ENCODE assay signal across 8 cellular contexts in the genomic region with DNA sequence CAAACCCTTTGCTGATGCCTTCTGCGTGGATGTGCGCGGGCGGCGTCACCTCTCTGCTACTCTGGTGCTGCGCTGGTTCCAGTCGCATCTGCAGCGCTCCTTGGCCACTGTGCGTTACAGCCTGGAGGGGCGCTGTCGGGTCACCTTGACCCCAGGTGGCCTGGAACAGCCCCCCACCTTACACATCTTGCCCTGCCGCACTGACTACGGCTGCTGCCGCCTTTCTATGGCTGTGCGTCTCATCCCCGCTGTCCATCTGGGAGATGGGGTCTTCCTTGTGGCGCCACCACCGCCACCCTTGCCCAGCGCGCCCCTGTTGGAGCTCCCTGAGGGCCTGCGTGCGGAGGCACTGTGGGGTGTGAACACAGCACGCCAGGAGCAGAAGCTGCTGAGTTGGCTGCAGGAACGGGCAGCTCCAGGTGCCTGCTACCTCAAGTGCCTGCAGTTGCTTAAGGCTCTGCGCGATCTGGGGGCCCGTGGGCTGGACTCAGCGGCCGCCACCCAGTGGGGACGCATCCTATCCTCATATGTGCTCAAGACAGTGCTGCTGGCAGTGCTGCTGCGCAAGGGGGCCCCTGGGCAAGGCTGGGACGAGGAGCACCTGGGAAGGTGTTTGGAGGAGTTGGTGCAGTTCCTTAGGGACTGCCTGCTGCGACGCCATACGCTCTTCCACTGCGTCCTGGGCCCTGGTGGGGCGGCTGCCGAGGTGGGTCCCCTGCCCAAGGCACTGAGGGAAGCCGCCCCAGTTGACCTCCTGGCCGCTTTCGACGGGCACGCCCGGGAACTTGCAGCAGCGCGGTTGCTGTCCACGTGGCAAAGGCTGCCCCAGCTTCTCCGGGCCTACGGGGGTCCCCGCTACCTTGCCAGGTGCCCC. TPM values are rescaled to one million over a fixed set of nuclear protein-coding genes. Genes with fewer than 3 reads are reported as not detected.
A peak's percentile ranks its signal among the peaks of the same experiment; 100 is the strongest.
DNase-seq lines count a peak whose midpoint lies in the region; ATAC-seq and TF ChIP-seq lines count a peak whose summit lies in the region.

No MANE protein-coding gene starts in this region.

- no peak for ATAC-seq in activated T-cell treated with anti-CD3 and anti-CD28 coated beads, Interleukin-2, amount 50 U/mL, for 4 hours
- ATAC-seq in mucosa of descending colon (no peak), upper lobe of left lung (ENCODE audit: low FRiP score in 2 of 2) (peak in 1 of 2 donors; percentile 0)

- peaks cover 23% of the 10 kb centered on the region for H3K4me1 Mint-ChIP-seq in activated T-cell treated with anti-CD3 and anti-CD28 coated beads, Interleukin-2, amount 50 U/mL, for 4 hours (ENCODE audit: low read depth)
- H3K4me1 Mint-ChIP-seq in endodermal cell: peaks cover 29% of the 10 kb centered on the region

- H3K27me3 ChIP-seq in endodermal cell (ENCODE audit: control insufficient read depth, insufficient read depth, low read length, poor library complexity, severe bottlenecking): no peaks in the 10 kb centered on the region
- peaks cover 0 to 8% (median 0%) of the 10 kb centered on the region in 4 donors for H3K27me3 ChIP-seq in upper lobe of left lung

- H3K27ac Mint-ChIP-seq in endodermal cell: no peak overlapping the region

- TF ChIP-seq CTCF in endodermal cell (conservative IDR thresholded peaks at IDR 0.05) (peak; percentile 64), mucosa of descending colon (IDR thresholded peaks at IDR 0.05) (no peak), upper lobe of left lung (IDR thresholded peaks at IDR 0.05) (peak in 3 of 6 experiments; percentile 34 to 51 (median 51))

- H3K9ac ChIP-seq in endodermal cell (ENCODE audit: extremely low read depth, low read length, poor library complexity, severe bottlenecking): no peak overlapping the region

- intact Hi-C loops in mucosa of descending colon (cut with DNase I, micrococcal nuclease): no loop called here

- H3K4me3 Mint-ChIP-seq in activated T-cell treated with anti-CD3 and anti-CD28 coated beads, Interleukin-2, amount 50 U/mL, for 4 hours: peak overlapping the region; percentile 35
- peak overlapping the region; percentile 57 for H3K4me3 Mint-ChIP-seq in endodermal cell

- peaks cover 20% of the 10 kb centered on the region for H3K4me1 ChIP-seq in endodermal cell (ENCODE audit: control insufficient read depth, insufficient read depth, low read length)
- peaks cover 56% of the 10 kb centered on the region for H3K4me1 ChIP-seq in mucosa of descending colon (ENCODE audit: low read depth)
- peaks cover 57 to 72% (median 65%) of the 10 kb centered on the region in 4 donors for H3K4me1 ChIP-seq in upper lobe of left lung

- H3K9me3 ChIP-seq in endodermal cell (ENCODE audit: control insufficient read depth, low read length) (no peaks in the 10 kb centered on the region), mucosa of descending colon (no peaks in the 10 kb centered on the region), upper lobe of left lung (no peaks in the 10 kb centered on the region)

- DNase-seq in activated T-cell treated with anti-CD3 and anti-CD28 coated beads, Interleukin-2, amount 50 U/mL, for 4 hours: no peak
- DNase-seq in activated T-cell treated with anti-CD3 and anti-CD28 coated beads, Interleukin-2, amount 50 U/mL, for 48 hours: no peak
- no peak for DNase-seq in endodermal cell
- DNase-seq in mucosa of descending colon: peak in 2 of 3 donors; percentile 40 to 63
- DNase-seq in upper lobe of left lung: peak in 1 of 2 donors; percentile 86
- DNase-seq in amniotic stem cell (lab: John Stamatoyannopoulos, UW): no peak
- no peak for DNase-seq in activated CD4-positive, alpha-beta T cell treated with anti-CD3 and anti-CD28 coated beads for 4 hours
- no peak for DNase-seq in stimulated activated naive CD4-positive, alpha-beta T cell treated with Interleukin-2 at 50 U/mL for 16 hours (lab: John Stamatoyannopoulos, UW)

- H3K36me3 ChIP-seq in endodermal cell (ENCODE audit: control insufficient read depth, insufficient read depth, low read length) (peaks cover 8% of the 10 kb centered on the region), mucosa of descending colon (ENCODE audit: low read depth) (no peaks in the 10 kb centered on the region), upper lobe of left lung (peaks cover 0 to 23% (median 11%) of the 10 kb centered on the region in 4 donors)

- H3K4me3 ChIP-seq in endodermal cell (ENCODE audit: low read length) (peak overlapping the region; percentile 75), mucosa of descending colon (no peak overlapping the region), upper lobe of left lung (peak overlapping the region; percentile 61 to 83 (median 72))

- TF ChIP-seq POLR2A in upper lobe of left lung (IDR thresholded peaks at IDR 0.05): no peak

- no peaks in the 10 kb centered on the region for H3K36me3 Mint-ChIP-seq in activated T-cell treated with anti-CD3 and anti-CD28 coated beads, Interleukin-2, amount 50 U/mL, for 4 hours (ENCODE audit: insufficient read depth)
- peaks cover 5% of the 10 kb centered on the region for H3K36me3 Mint-ChIP-seq in endodermal cell (ENCODE audit: low read depth)

- WGBS in endodermal cell (ENCODE audit: insufficient coverage in 1 of 2, insufficient read length in 1 of 2), 2 experiments: 95 to 97% methylated on average over 25 to 50 of the region's 50 CpGs
- 75 to 80% methylated on average over 2 to 46 of the region's 50 CpGs for WGBS in upper lobe of left lung, 2 donors

- peaks cover 23% of the 10 kb centered on the region for H3K27me3 Mint-ChIP-seq in activated T-cell treated with anti-CD3 and anti-CD28 coated beads, Interleukin-2, amount 50 U/mL, for 4 hours (ENCODE audit: low read depth)
- H3K27me3 Mint-ChIP-seq in endodermal cell (ENCODE audit: insufficient read depth): peaks cover 7% of the 10 kb centered on the region

- no peak for TF ChIP-seq EP300 in upper lobe of left lung (IDR thresholded peaks at IDR 0.05)

- no peaks in the 10 kb centered on the region for H3K9me3 Mint-ChIP-seq in activated T-cell treated with anti-CD3 and anti-CD28 coated beads, Interleukin-2, amount 50 U/mL, for 4 hours
- H3K9me3 Mint-ChIP-seq in endodermal cell: no peaks in the 10 kb centered on the region

- H3K27ac ChIP-seq in endodermal cell (ENCODE audit: low read depth, low read length): no peak overlapping the region
- H3K27ac ChIP-seq in upper lobe of left lung: peak overlapping the region; percentile 93 to 98 (median 97)

RNA-seq across cellular contexts. Expression of gene ITPRIPL2, which starts 1.6 kb away (rescaled TPM):
- total RNA-seq in activated T-cell treated with anti-CD3 and anti-CD28 coated beads, Interleukin-2, amount 50 U/mL, for 4 hours: 10 to 100 TPM in 1 of 3 donors, 1 to 10 TPM in 2; 6.0 to 12.3 (median 7.8) TPM
- total RNA-seq in endodermal cell (10 to 100 TPM; 13.4 to 19.3 TPM), mucosa of descending colon (10 to 100 TPM; 36.3 to 49.9 (median 36.5) TPM), upper lobe of left lung (10 to 100 TPM; 39.9 to 90.6 (median 57.5) TPM)
- polyA plus RNA-seq in endodermal cell (2013, experiment 1 of 2): 5.7 TPM
- 5.9 TPM for polyA plus RNA-seq in endodermal cell (2013, experiment 2 of 2)

RNA-seq across cellular contexts. Expression of gene COQ7, which starts 48.0 kb away (rescaled TPM):
- total RNA-seq in activated T-cell treated with anti-CD3 and anti-CD28 coated beads, Interleukin-2, amount 50 U/mL, for 4 hours: 10 to 100 TPM; 18.3 to 21.8 (median 20.4) TPM
- total RNA-seq in endodermal cell (10 to 100 TPM; 20.4 to 22.0 TPM), mucosa of descending colon (10 to 100 TPM; 30.3 to 34.2 (median 34.1) TPM), upper lobe of left lung (10 to 100 TPM; 14.6 to 41.9 (median 20.0) TPM)
- 21.0 TPM for polyA plus RNA-seq in endodermal cell (2013, experiment 1 of 2)
- polyA plus RNA-seq in endodermal cell (2013, experiment 2 of 2): 21.9 TPM

RNA-seq across cellular contexts. Expression of gene SYT17, which starts 52.7 kb away (rescaled TPM):
- under 1 TPM; 0.19 to 0.30 (median 0.29) TPM for total RNA-seq in activated T-cell treated with anti-CD3 and anti-CD28 coated beads, Interleukin-2, amount 50 U/mL, for 4 hours
- total RNA-seq in endodermal cell (10 to 100 TPM; 11.2 to 11.5 TPM), mucosa of descending colon (10 to 100 TPM in 1 of 3 donors, 1 to 10 TPM in 2; 4.9 to 13.3 (median 5.9) TPM), upper lobe of left lung (10 to 100 TPM; 11.6 to 49.2 (median 14.8) TPM)
- polyA plus RNA-seq in endodermal cell (2013, experiment 1 of 2): 7.0 TPM
- 7.9 TPM for polyA plus RNA-seq in endodermal cell (2013, experiment 2 of 2)

Comparison
In these comparisons a context has a peak if more than half of its experiments do, and no peak if none do; other contexts are left out.
1. DNase-seq: peak in mucosa of descending colon (2 of 3); none in activated T-cell treated with anti-CD3 and anti-CD28 coated beads, Interleukin-2, amount 50 U/mL, for 4 hours (single experiment), activated T-cell treated with anti-CD3 and anti-CD28 coated beads, Interleukin-2, amount 50 U/mL, for 48 hours (0 of 2), endodermal cell (single experiment), amniotic stem cell (single experiment), activated CD4-positive, alpha-beta T cell treated with anti-CD3 and anti-CD28 coated beads for 4 hours (0 of 2) and stimulated activated naive CD4-positive, alpha-beta T cell treated with Interleukin-2 at 50 U/mL for 16 hours (single experiment).
2. RNA of gene SYT17, which starts 52.7 kb away (total RNA-seq): 11.6 to 49.2 TPM in upper lobe of left lung, 11.2 to 11.5 TPM in endodermal cell and 4.9 to 13.3 TPM in mucosa of descending colon; 0.19 to 0.30 TPM in activated T-cell treated with anti-CD3 and anti-CD28 coated beads, Interleukin-2, amount 50 U/mL, for 4 hours; every median in the first group is over 4 times any median in the second.